Comparison of ENCODE assay signal across 16 cellular contexts in genomic region chr12:94026566-94026965, GRCh38.
A peak's percentile ranks its signal among the peaks of the same experiment; 100 is the strongest.
DNase-seq lines count a peak whose midpoint lies in the region; ATAC-seq and TF ChIP-seq lines count a peak whose summit lies in the region.
"Had no signal": no experiment of that assay in that cellular context is flagged by ENCODE, and none has a peak within 500 bp of the region (broad histone marks: within the 10 kb centered on the region; RNA-seq: fewer than 3 reads in every experiment).

No MANE protein-coding gene starts in this region.

- peak overlapping the region; percentile 79 for H3K27ac Mint-ChIP-seq in osteocyte (ENCODE audit: unreplicated experiment)
- H3K27ac Mint-ChIP-seq: B cell; CD8-positive, alpha-beta T cell; GM23338; HFFc6; IgD-negative memory B cell had no signal

- no peak overlapping the region for H3K4me3 Mint-ChIP-seq in osteocyte (ENCODE audit: unreplicated experiment)
- H3K4me3 Mint-ChIP-seq: B cell; CD8-positive, alpha-beta T cell; GM23338; HFFc6; IgD-negative memory B cell had no signal

- H3K27me3 ChIP-seq in adipocyte (replicated peaks; ENCODE audit: control insufficient read depth, insufficient read depth, low read length): peaks cover 9% of the 10 kb centered on the region
- H3K27me3 ChIP-seq: BLaER1 treated with 17β-estradiol and CSF1 and Interleukin-3, amounts not matched to agents 10 nM and 100 nM had no signal

- no peaks in the 10 kb centered on the region for H3K27me3 Mint-ChIP-seq in osteocyte (ENCODE audit: unreplicated experiment)

- no peak overlapping the region for H3K4me3 ChIP-seq in HFF-Myc (replicated peaks; ENCODE audit: low read depth, low read length)
- no peak overlapping the region for H3K4me3 ChIP-seq in adipocyte (ENCODE audit: low read length)
- H3K4me3 ChIP-seq: BLaER1 treated with 17β-estradiol and CSF1 and Interleukin-3, amounts not matched to agents 10 nM and 100 nM; GM23338 had no signal

- TF ChIP-seq CTCF in HFF-Myc (IDR thresholded peaks at IDR 0.05; ENCODE audit: low read depth, low read length, missing control alignments) (no peak), osteocyte (IDR thresholded peaks at IDR 0.05) (no peak)

- DNase-seq in HFF-Myc (ENCODE audit: extremely low read depth, low read depth): peak; percentile 12
- DNase-seq in adipocyte (ENCODE audit: low read depth): peak; percentile 40
- peak; percentile 59 for DNase-seq in fibroblast of gingiva (ENCODE audit: low read depth)
- DNase-seq in osteocyte (ENCODE audit: extremely low spot score, unreplicated experiment): no peak
- no peak for DNase-seq in NCI-H1417 (lab: John Stamatoyannopoulos, UW)
- DNase-seq: 8988T; CD8-positive, alpha-beta T cell; HCEC 1CT; HFFc6 had no signal

- ATAC-seq in GM18861 (IDR thresholded peaks at IDR 0.05; ENCODE audit: unreplicated experiment): no peak
- ATAC-seq in HG02759 (IDR thresholded peaks at IDR 0.05; ENCODE audit: unreplicated experiment): no peak
- ATAC-seq: CD8-positive, alpha-beta T cell; GM23338; HepG2 had no signal

- no peaks in the 10 kb centered on the region for H3K4me1 ChIP-seq in adipocyte (ENCODE audit: control insufficient read depth, insufficient read depth, low read length)

- H3K4me1 Mint-ChIP-seq in osteocyte (ENCODE audit: unreplicated experiment): peaks cover 22% of the 10 kb centered on the region

- peaks cover 19% of the 10 kb centered on the region for H3K9me3 ChIP-seq in adipocyte (ENCODE audit: control insufficient read depth, low read length)

- H3K9ac ChIP-seq in adipocyte (ENCODE audit: low read length): no peak overlapping the region
- H3K9ac ChIP-seq: BLaER1 treated with 17β-estradiol and CSF1 and Interleukin-3, amounts not matched to agents 10 nM and 100 nM had no signal

- no peaks in the 10 kb centered on the region for H3K36me3 ChIP-seq in adipocyte (ENCODE audit: control insufficient read depth, insufficient read depth, low read length, severe bottlenecking)
- H3K36me3 ChIP-seq: BLaER1 treated with 17β-estradiol and CSF1 and Interleukin-3, amounts not matched to agents 10 nM and 100 nM had no signal

- peaks cover 7% of the 10 kb centered on the region for H3K36me3 Mint-ChIP-seq in osteocyte (ENCODE audit: unreplicated experiment)
- H3K36me3 Mint-ChIP-seq: CD8-positive, alpha-beta T cell had no signal

- peaks cover 18% of the 10 kb centered on the region for H3K9me3 Mint-ChIP-seq in osteocyte (ENCODE audit: unreplicated experiment)

Comparison
In these comparisons a context has a peak if more than half of its experiments do, and no peak if none do; other contexts are left out.
1. DNase-seq: peak in HFF-Myc (single experiment), adipocyte (single experiment) and fibroblast of gingiva (single experiment); none in osteocyte (single experiment) and NCI-H1417 (0 of 3).